In genomic region chr14:23536906-23537305, GRCh38 we compare ENCODE assay signal across 8 cellular contexts. TPM values are rescaled to one million over a fixed set of nuclear protein-coding genes. Genes with fewer than 3 reads are reported as not detected.
"Had no signal": no experiment of that assay in that cellular context is flagged by ENCODE, and none has a peak within 500 bp of the region (broad histone marks: within the 10 kb centered on the region; RNA-seq: fewer than 3 reads in every experiment).

No MANE protein-coding gene starts in this region.

RNA-seq across cellular contexts. Expression of gene ZFHX2, which starts 14.7 kb away (rescaled TPM):
- total RNA-seq: SJSA1 had no signal

RNA-seq across cellular contexts. Expression of gene JPH4, which starts 41.7 kb away (rescaled TPM):
- total RNA-seq: activated CD4-positive, alpha-beta T cell treated with anti-CD3 and anti-CD28 coated beads for 36 hours; activated CD4-positive, alpha-beta T cell treated with anti-CD3 and anti-CD28 coated beads, Interleukin-2, amount 10 ng/mL, durations not matched to agents 7 days and 5 days; activated CD8-positive, alpha-beta T cell treated with anti-CD3 and anti-CD28 coated beads, Interleukin-2, amount 10 ng/mL, durations not matched to agents 7 days and 5 days; activated naive CD8-positive, alpha-beta T cell treated with anti-CD3 and anti-CD28 coated beads, Interleukin-2, amount 10 ng/mL, durations not matched to agents 7 days and 5 days; LHCN-M2; NCI-H460; PC-3; SJSA1 had no signal
